In genomic region chr9:116421006-116421538, GRCh38 we compare ENCODE assay signal across 19 cellular contexts.
DNase-seq lines count a peak whose midpoint lies in the region; TF ChIP-seq lines count a peak whose summit lies in the region.
"Had no signal": no experiment of that assay in that cellular context is flagged by ENCODE, and none has a peak within 500 bp of the region (broad histone marks: within the 10 kb centered on the region; RNA-seq: fewer than 3 reads in every experiment).

No MANE protein-coding gene starts in this region.

- H3K27me3 Mint-ChIP-seq in activated T-helper 1 cell treated with anti-CD3 and anti-CD28 coated beads, Interleukin-12 subunit alpha, Interleukin-12 subunit beta, Interleukin-2, Interleukin-4 antibody, amounts not matched to agents 30 ng/mL and 10 ng/mL and 1 ng/mL, durations not matched to agents 14 hours and 24 hours and 36 hours (ENCODE audit: insufficient read depth) = no peaks in the 10 kb centered on the region
- H3K27me3 Mint-ChIP-seq: activated naive CD8-positive, alpha-beta T cell treated with anti-CD3 and anti-CD28 coated beads, Interleukin-2, amount 10 ng/mL, durations not matched to agents 7 days and 5 days; dendritic cell treated with granulocyte-macrophage colony-stimulating factor and Interleukin-4, amounts not matched to agents 40 ng/mL and 50 ng/mL, for 4 days; naive thymus-derived CD4-positive, alpha-beta T cell had no signal

- 59% methylated on average over 1 of the region's 1 CpG for WGBS in suprapubic skin

- no peak for TF ChIP-seq EP300 in suprapubic skin (IDR thresholded peaks at IDR 0.05)

- H3K4me1 Mint-ChIP-seq in activated T-helper 1 cell treated with anti-CD3 and anti-CD28 coated beads, Interleukin-12 subunit alpha, Interleukin-12 subunit beta, Interleukin-2, Interleukin-4 antibody, amounts not matched to agents 30 ng/mL and 10 ng/mL and 1 ng/mL, durations not matched to agents 14 hours and 24 hours and 36 hours (ENCODE audit: low read depth) = no peaks in the 10 kb centered on the region
- H3K4me1 Mint-ChIP-seq: activated naive CD8-positive, alpha-beta T cell treated with anti-CD3 and anti-CD28 coated beads, Interleukin-2, amount 10 ng/mL, durations not matched to agents 7 days and 5 days; naive thymus-derived CD4-positive, alpha-beta T cell had no signal

- no peaks in the 10 kb centered on the region for H3K9me3 ChIP-seq in suprapubic skin
- H3K9me3 ChIP-seq: esophagus muscularis mucosa had no signal

- no peak for TF ChIP-seq POLR2A in suprapubic skin (IDR thresholded peaks at IDR 0.05)

- H3K36me3 ChIP-seq in suprapubic skin = no peaks in the 10 kb centered on the region
- H3K36me3 ChIP-seq: brain microvascular endothelial cell had no signal

- H3K4me3 Mint-ChIP-seq in activated T-helper 1 cell treated with anti-CD3 and anti-CD28 coated beads, Interleukin-12 subunit alpha, Interleukin-12 subunit beta, Interleukin-2, Interleukin-4 antibody, amounts not matched to agents 30 ng/mL and 10 ng/mL and 1 ng/mL, durations not matched to agents 14 hours and 24 hours and 36 hours = no peak overlapping the region
- H3K4me3 Mint-ChIP-seq: activated naive CD8-positive, alpha-beta T cell treated with anti-CD3 and anti-CD28 coated beads, Interleukin-2, amount 10 ng/mL, durations not matched to agents 7 days and 5 days; dendritic cell treated with granulocyte-macrophage colony-stimulating factor and Interleukin-4, amounts not matched to agents 40 ng/mL and 50 ng/mL, for 4 days; naive thymus-derived CD4-positive, alpha-beta T cell had no signal

- no peaks in the 10 kb centered on the region for H3K4me1 ChIP-seq in suprapubic skin
- H3K4me1 ChIP-seq: esophagus muscularis mucosa, parathyroid adenoma had no signal

- no peaks in the 10 kb centered on the region for H3K9me3 Mint-ChIP-seq in activated T-helper 1 cell treated with anti-CD3 and anti-CD28 coated beads, Interleukin-12 subunit alpha, Interleukin-12 subunit beta, Interleukin-2, Interleukin-4 antibody, amounts not matched to agents 30 ng/mL and 10 ng/mL and 1 ng/mL, durations not matched to agents 14 hours and 24 hours and 36 hours
- H3K9me3 Mint-ChIP-seq: activated naive CD8-positive, alpha-beta T cell treated with anti-CD3 and anti-CD28 coated beads, Interleukin-2, amount 10 ng/mL, durations not matched to agents 7 days and 5 days; dendritic cell treated with granulocyte-macrophage colony-stimulating factor and Interleukin-4, amounts not matched to agents 40 ng/mL and 50 ng/mL, for 4 days had no signal

- TF ChIP-seq CTCF in epithelial cell of esophagus (IDR thresholded peaks at IDR 0.05; ENCODE audit: insufficient read depth, low read depth, low read length, missing control alignments) = no peak
- TF ChIP-seq CTCF in suprapubic skin (IDR thresholded peaks at IDR 0.05) = no peak

- DNase-seq in EL = peak; percentile 24
- DNase-seq in NCI-H226 = peak; percentile 48
- DNase-seq in epithelial cell of esophagus (ENCODE audit: low read depth) = peak; percentile 95
- peak; percentile 69 for DNase-seq in myocyte (ENCODE audit: low read depth)
- no peak for DNase-seq in activated T-helper 1 cell treated with anti-CD3 and anti-CD28 coated beads, Interleukin-12 subunit alpha, Interleukin-12 subunit beta, Interleukin-2, Interleukin-4 antibody, amounts not matched to agents 30 ng/mL and 10 ng/mL and 1 ng/mL, durations not matched to agents 14 hours and 24 hours and 36 hours (ENCODE audit: low spot score)
- no peak for DNase-seq in AML-193 (lab: John Stamatoyannopoulos, UW)
- no peak for DNase-seq in SW480 (ENCODE audit: low spot score)
- no peak for DNase-seq in suprapubic skin (ENCODE audit: low spot score in 2 of 2)
- DNase-seq: activated naive CD8-positive, alpha-beta T cell treated with anti-CD3 and anti-CD28 coated beads, Interleukin-2, amount 10 ng/mL, durations not matched to agents 7 days and 5 days; brain microvascular endothelial cell; COR-L47; naive thymus-derived CD4-positive, alpha-beta T cell; NCI-H1436 treated with DMSO at 0.1 percent for 48 hours; NK-92 treated with Interleukin-12 subunit alpha and Interleukin-12 subunit beta, amount 100 ng/mL, for 24 hours; SHP77 had no signal

- H3K27ac ChIP-seq in suprapubic skin = no peak overlapping the region
- H3K27ac ChIP-seq: brain microvascular endothelial cell, esophagus muscularis mucosa, hepatocyte, parathyroid adenoma had no signal

- no peak overlapping the region for H3K4me3 ChIP-seq in epithelial cell of esophagus (ENCODE audit: low read length)
- no peak overlapping the region for H3K4me3 ChIP-seq in suprapubic skin
- H3K4me3 ChIP-seq: esophagus muscularis mucosa, hepatocyte had no signal

- H3K27me3 ChIP-seq in suprapubic skin = no peaks in the 10 kb centered on the region
- H3K27me3 ChIP-seq: brain microvascular endothelial cell, esophagus muscularis mucosa, hepatocyte had no signal

- H3K36me3 Mint-ChIP-seq in activated T-helper 1 cell treated with anti-CD3 and anti-CD28 coated beads, Interleukin-12 subunit alpha, Interleukin-12 subunit beta, Interleukin-2, Interleukin-4 antibody, amounts not matched to agents 30 ng/mL and 10 ng/mL and 1 ng/mL, durations not matched to agents 14 hours and 24 hours and 36 hours (ENCODE audit: low read depth) = no peaks in the 10 kb centered on the region

- intact Hi-C loops in activated T-helper 1 cell treated with anti-CD3 and anti-CD28 coated beads, Interleukin-12 subunit alpha, Interleukin-12 subunit beta, Interleukin-2, Interleukin-4 antibody, amounts not matched to agents 30 ng/mL and 10 ng/mL and 1 ng/mL, durations not matched to agents 14 hours and 24 hours and 36 hours (cut with micrococcal nuclease) = no loop called here

- no peak overlapping the region for H3K27ac Mint-ChIP-seq in activated T-helper 1 cell treated with anti-CD3 and anti-CD28 coated beads, Interleukin-12 subunit alpha, Interleukin-12 subunit beta, Interleukin-2, Interleukin-4 antibody, amounts not matched to agents 30 ng/mL and 10 ng/mL and 1 ng/mL, durations not matched to agents 14 hours and 24 hours and 36 hours
- H3K27ac Mint-ChIP-seq: activated naive CD8-positive, alpha-beta T cell treated with anti-CD3 and anti-CD28 coated beads, Interleukin-2, amount 10 ng/mL, durations not matched to agents 7 days and 5 days; dendritic cell treated with granulocyte-macrophage colony-stimulating factor and Interleukin-4, amounts not matched to agents 40 ng/mL and 50 ng/mL, for 4 days; naive thymus-derived CD4-positive, alpha-beta T cell had no signal

Comparison
In these comparisons a context has a peak if more than half of its experiments do, and no peak if none do; other contexts are left out.
1. DNase-seq: peak in EL (single experiment), NCI-H226 (single experiment), epithelial cell of esophagus (single experiment) and myocyte (single experiment); none in activated T-helper 1 cell treated with anti-CD3 and anti-CD28 coated beads, Interleukin-12 subunit alpha, Interleukin-12 subunit beta, Interleukin-2, Interleukin-4 antibody, amounts not matched to agents 30 ng/mL and 10 ng/mL and 1 ng/mL, durations not matched to agents 14 hours and 24 hours and 36 hours (single experiment), AML-193 (0 of 2), SW480 (single experiment) and suprapubic skin (0 of 2).